8 cellular contexts compared by ENCODE assay signal in the genomic region with DNA sequence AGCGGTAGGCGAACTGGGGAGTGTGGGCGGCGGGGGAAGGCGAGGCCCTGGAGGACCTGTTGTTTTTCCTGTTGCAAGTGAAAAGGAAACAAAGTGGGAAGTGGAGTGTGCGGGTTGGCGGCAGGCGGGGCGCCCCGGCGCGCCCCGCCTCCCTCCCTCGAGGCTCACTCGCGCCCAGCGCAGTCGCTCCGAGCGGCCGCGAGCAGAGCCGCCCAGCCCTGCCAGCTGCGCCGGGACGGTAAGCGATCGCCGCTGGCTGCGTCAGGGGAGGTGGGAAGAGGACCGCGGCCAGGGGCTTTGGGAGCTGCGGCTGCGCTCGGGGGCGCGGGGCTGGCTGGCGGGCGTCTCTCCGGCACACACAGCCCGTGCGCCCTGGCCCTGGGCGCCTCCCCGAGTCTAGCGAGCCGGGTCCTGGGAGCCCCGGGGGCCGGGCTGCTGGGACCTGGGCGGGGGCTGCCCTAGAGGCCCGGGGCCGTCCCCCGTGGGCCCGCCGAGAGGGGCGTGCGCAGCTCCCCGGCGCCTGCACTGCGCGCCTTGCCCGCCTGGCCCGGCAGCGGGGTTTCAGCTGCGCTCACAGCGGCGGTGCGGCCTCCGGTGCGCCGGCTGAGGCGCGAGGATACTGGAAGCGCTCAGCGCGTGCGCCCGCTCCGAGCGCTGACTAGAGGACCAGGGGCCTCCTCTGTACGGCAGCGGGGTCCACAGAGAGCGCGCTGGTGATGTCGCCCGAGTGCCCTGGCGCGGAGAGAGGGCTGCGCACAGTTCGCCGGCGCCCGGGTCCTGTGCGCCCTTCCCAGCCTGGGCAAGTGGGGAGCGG. TPM values are rescaled to one million over a fixed set of nuclear protein-coding genes. Genes with fewer than 3 reads are reported as not detected.
DNase-seq lines count a peak whose midpoint lies in the region; ATAC-seq and TF ChIP-seq lines count a peak whose summit lies in the region.

A gene (plus strand): TSS at position 167 of the 814 bp plus-strand sequence. CDS start 58,725 bp downstream, outside the sequence.

- H3K27ac ChIP-seq in foreskin keratinocyte (no peak within 1 kb of the TSS), neutrophil (peak within 1 kb of the TSS; percentile 100)

- H3K4me3 ChIP-seq in neutrophil (ENCODE audit: low read depth in 1 of 2, low read length in 1 of 2), result peak within 1 kb of the TSS; percentile 97 to 99

- H3K4me1 ChIP-seq in foreskin keratinocyte (no peaks in the 10 kb centered on the region), neutrophil (ENCODE audit: control insufficient read depth in 1 of 2, insufficient read depth in 1 of 2, low read depth in 1 of 2, low read length in 1 of 2) (peaks cover 64 to 67% of the 10 kb centered on the region in 2 experiments)

- H3K36me3 ChIP-seq in neutrophil, result no peaks in the 10 kb centered on the region

- ATAC-seq in GM19468 (IDR thresholded peaks at IDR 0.05; ENCODE audit: extremely low read depth, unreplicated experiment) (peak; percentile 21), foreskin keratinocyte (peak; percentile 72), HG03469 (IDR thresholded peaks at IDR 0.05; ENCODE audit: unreplicated experiment) (no peak)

- no peaks in the 10 kb centered on the region for H3K9me3 ChIP-seq in neutrophil

- H3K27me3 ChIP-seq in foreskin keratinocyte (peaks cover 38% of the 10 kb centered on the region), neutrophil (no peaks in the 10 kb centered on the region)

- TF ChIP-seq CTCF in foreskin keratinocyte (conservative IDR thresholded peaks at IDR 0.05) (no peak), neutrophil (IDR thresholded peaks at IDR 0.05) (peak; percentile 8)

- peak; percentile 69 for DNase-seq in AG20443 (ENCODE audit: low spot score)
- peak; percentile 41 to 76 for DNase-seq in NOMO-1 (lab: John Stamatoyannopoulos, UW; ENCODE audit: unreplicated experiment in 2 of 2)
- DNase-seq in activated T-helper 1 cell treated with anti-CD3 and anti-CD28 coated beads, Interleukin-2, amount 50 U/mL, for 16 hours (ENCODE audit: low read depth in 1 of 2, low spot score in 1 of 2), result peak; percentile 11 to 42
- peak in 1 of 2 donors; percentile 34 for DNase-seq in foreskin keratinocyte
- DNase-seq in DMS79 treated with DMSO at 0.1 percent for 48 hours (lab: John Stamatoyannopoulos, UW), result no peak

RNA-seq across cellular contexts. Expression of the gene that starts here (rescaled TPM):
- 25.0 and 40.4 TPM in 2 replicates for total RNA-seq in foreskin keratinocyte
- polyA plus RNA-seq in foreskin keratinocyte, result 13.3 and 20.3 TPM in 2 replicates
